ENCODE assay signal across 9 cellular contexts in the genomic region with DNA sequence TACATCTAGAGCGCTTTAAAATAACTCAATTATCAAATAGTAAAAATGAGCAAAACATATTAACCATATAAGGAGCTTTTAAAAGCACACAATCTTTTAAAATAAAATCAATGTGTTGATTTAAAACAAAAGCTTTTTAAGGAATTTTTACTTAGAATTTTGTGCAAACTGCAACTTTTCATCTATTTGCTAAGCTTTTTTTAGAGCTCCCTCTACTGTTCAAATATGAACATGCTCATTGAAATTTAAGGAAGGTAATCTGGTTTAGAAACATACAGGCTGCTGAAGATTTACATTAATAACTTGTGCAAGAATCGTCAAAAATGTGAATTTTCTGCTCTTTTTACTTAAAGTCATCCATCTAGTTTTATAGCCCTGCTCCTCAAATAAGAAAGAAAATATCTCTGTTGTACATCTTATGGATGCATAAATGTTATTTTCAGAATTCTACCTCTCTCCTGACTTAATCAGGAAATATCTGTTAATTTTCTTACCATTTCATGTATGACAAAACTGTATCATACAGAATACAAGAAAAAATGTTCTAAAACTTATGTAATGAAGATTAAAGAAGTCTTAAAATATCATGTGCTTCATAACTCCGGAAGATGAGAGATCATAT.
A peak's percentile ranks its signal among the peaks of the same experiment; 100 is the strongest.
DNase-seq lines count a peak whose midpoint lies in the region; ATAC-seq, FAIRE-seq and TF ChIP-seq lines count a peak whose summit lies in the region.
"Had no signal": no experiment of that assay in that cellular context is flagged by ENCODE, and none has a peak within 500 bp of the region (broad histone marks: within the 10 kb centered on the region; RNA-seq: fewer than 3 reads in every experiment).

No MANE protein-coding gene starts in this region.

- H3K4me3 ChIP-seq in HL-60 (replicated peaks; ENCODE audit: insufficient read depth, low read length), result no peak overlapping the region
- H3K4me3 ChIP-seq in ascending aorta, result no peak overlapping the region
- no peak overlapping the region for H3K4me3 ChIP-seq in HepG2 (replicated peaks in 1 of 3; ENCODE audit: insufficient read depth in 1 of 3, low read depth in 2 of 3, low read length in 3 of 3)
- no peak overlapping the region for H3K4me3 ChIP-seq in MG63

- no peaks in the 10 kb centered on the region for H3K79me2 ChIP-seq in HepG2 (ENCODE audit: insufficient read depth, low read length)

- in situ Hi-C loops in HepG2 (cut with HindIII; ENCODE audit: extremely low pct_ligation_motif_present, low pct_unique_long_range_greater_than_20kb), result no loop called here

- no peaks in the 10 kb centered on the region for H3K27me3 ChIP-seq in HL-60 (ENCODE audit: insufficient read depth, poor library complexity, severe bottlenecking)
- no peaks in the 10 kb centered on the region for H3K27me3 ChIP-seq in ascending aorta
- no peaks in the 10 kb centered on the region for H3K27me3 ChIP-seq in HepG2 (ENCODE audit: control insufficient read depth in 1 of 2, insufficient read depth in 2 of 2, low read length in 2 of 2)
- H3K27me3 ChIP-seq in MG63, result no peaks in the 10 kb centered on the region

- H3K36me3 Mint-ChIP-seq in activated T-cell treated with anti-CD3 and anti-CD28 coated beads, Interleukin-2, amount 50 U/mL, for 24 hours (ENCODE audit: low read depth), result no peaks in the 10 kb centered on the region

- TF ChIP-seq RAD21 in HepG2 (CRISPR knock-in tag; IDR thresholded peaks at IDR 0.05), result no peak

- H3K4me2 ChIP-seq in HepG2 (ENCODE audit: low read depth, low read length), result no peak overlapping the region

- no peak for FAIRE-seq in HepG2 (lab: Jason Lieb, UNC)

- POLR2A ChIA-PET in HepG2 (lab: Yijun Ruan, JAX), result no interaction called here

- no peak for ATAC-seq in HepG2
- no peak for ATAC-seq in HG03439 (IDR thresholded peaks at IDR 0.05; ENCODE audit: unreplicated experiment)

- CTCF ChIA-PET in HepG2 (lab: Yijun Ruan, JAX; ENCODE audit: low intra/inter-chr PET ratio, low total read pairs), result no interaction called here

- no peaks in the 10 kb centered on the region for H4K20me1 ChIP-seq in HepG2 (ENCODE audit: insufficient read depth, low read length)

- intact Hi-C loops in ascending aorta (cut with DNase I), result no loop called here
- intact Hi-C loops in HepG2 (cut with micrococcal nuclease; ENCODE audit: unreplicated experiment), result loop anchor here (1.0 to 10.0 kb wide), 2 partner anchors 201 to 546 kb away; no protein-coding TSS in a partner anchor

- H3K27me3 Mint-ChIP-seq in activated T-cell treated with anti-CD3 and anti-CD28 coated beads, Interleukin-2, amount 50 U/mL, for 24 hours, result no peaks in the 10 kb centered on the region
- H3K27me3 Mint-ChIP-seq: stimulated activated naive CD8-positive, alpha-beta T cell treated with anti-CD3 and anti-CD28 coated beads, Interleukin-15, Interleukin-2, amounts not matched to agents 100 ng/mL and 50 ng/mL, for 24 hours had no signal

- H3K4me1 ChIP-seq in ascending aorta, result no peaks in the 10 kb centered on the region
- no peaks in the 10 kb centered on the region for H3K4me1 ChIP-seq in HepG2 (ENCODE audit: insufficient read depth, low read length)

- H2AFZ ChIP-seq in HepG2 (ENCODE audit: low read length), result no peak overlapping the region

- H3K27ac ChIP-seq in C4-2B, result no peak overlapping the region
- H3K27ac ChIP-seq in HL-60 (replicated peaks), result no peak overlapping the region
- H3K27ac ChIP-seq in ascending aorta, result no peak overlapping the region
- no peak overlapping the region for H3K27ac ChIP-seq in HepG2 (ENCODE audit: extremely low read length, insufficient read depth, low read length)

- TF ChIP-seq EP300 in HepG2 (IDR thresholded peaks at IDR 0.05; ENCODE audit: low read depth in 2 of 2, low read length in 2 of 2) (no peak), HepG2 (CRISPR knock-in tag; IDR thresholded peaks at IDR 0.05; ENCODE audit: borderline replicate concordance) (no peak)

- no peaks in the 10 kb centered on the region for H3K9me3 ChIP-seq in ascending aorta
- H3K9me3 ChIP-seq in HepG2 (ENCODE audit: low read length), result no peaks in the 10 kb centered on the region
- no peaks in the 10 kb centered on the region for H3K9me3 ChIP-seq in MG63

- WGBS in HepG2 (ENCODE audit: low lambda C conversion rate), result 34% methylated on average over 3 of the region's 3 CpGs

- peak; percentile 78 for TF ChIP-seq CTCF in C4-2B (conservative IDR thresholded peaks at IDR 0.05)
- peak; percentile 58 for TF ChIP-seq CTCF in HL-60 (IDR thresholded peaks at IDR 0.05; ENCODE audit: insufficient read depth, low read length)
- peak in 2 of 3 experiments; percentile 40 to 45 for TF ChIP-seq CTCF in ascending aorta (IDR thresholded peaks at IDR 0.05)
- TF ChIP-seq CTCF in HepG2 (CRISPR knock-in tag; IDR thresholded peaks at IDR 0.05), result peak; percentile 44; the same call in 1 of the 2 replicates

- no peak overlapping the region for H3K4me3 Mint-ChIP-seq in activated T-cell treated with anti-CD3 and anti-CD28 coated beads, Interleukin-2, amount 50 U/mL, for 24 hours
- H3K4me3 Mint-ChIP-seq: stimulated activated naive CD8-positive, alpha-beta T cell treated with anti-CD3 and anti-CD28 coated beads, Interleukin-15, Interleukin-2, amounts not matched to agents 100 ng/mL and 50 ng/mL, for 24 hours had no signal

- no peak overlapping the region for H3K27ac Mint-ChIP-seq in activated T-cell treated with anti-CD3 and anti-CD28 coated beads, Interleukin-2, amount 50 U/mL, for 24 hours
- H3K27ac Mint-ChIP-seq: stimulated activated naive CD8-positive, alpha-beta T cell treated with anti-CD3 and anti-CD28 coated beads, Interleukin-15, Interleukin-2, amounts not matched to agents 100 ng/mL and 50 ng/mL, for 24 hours had no signal

- no TSS peak for BruUV-seq in HepG2 (replicated peaks; lab: Mats Ljungman, UMichigan)

- TF ChIP-seq POLR2A in HepG2 (IDR thresholded peaks at IDR 0.05; ENCODE audit: insufficient read depth in 1 of 2, low read depth in 2 of 2, low read length in 2 of 2), result no peak

- no peaks in the 10 kb centered on the region for H3K4me1 Mint-ChIP-seq in activated T-cell treated with anti-CD3 and anti-CD28 coated beads, Interleukin-2, amount 50 U/mL, for 24 hours (ENCODE audit: low read depth)

- peaks cover 2% of the 10 kb centered on the region for H3K9me3 Mint-ChIP-seq in activated T-cell treated with anti-CD3 and anti-CD28 coated beads, Interleukin-2, amount 50 U/mL, for 24 hours

- peak in 1 of 2 experiments; percentile 2 for DNase-seq in HL-60 (ENCODE audit: low read depth in 1 of 2, low spot score in 1 of 2)
- no peak for DNase-seq in ascending aorta (ENCODE audit: low spot score in 2 of 2)
- no peak for DNase-seq in HepG2 (ENCODE audit: low spot score)
- no peak for DNase-seq in NCI-H1436 (lab: John Stamatoyannopoulos, UW)
- no peak for DNase-seq in activated T-cell treated with anti-CD3 and anti-CD28 coated beads, Interleukin-2, amount 50 U/mL, for 24 hours
- no peak for DNase-seq in MG63

- no peaks in the 10 kb centered on the region for H3K36me3 ChIP-seq in ascending aorta
- H3K36me3 ChIP-seq in HepG2 (replicated peaks in 1 of 2; ENCODE audit: control insufficient read depth in 1 of 2, insufficient read depth in 2 of 2, low read length in 2 of 2), result no peaks in the 10 kb centered on the region
- H3K36me3 ChIP-seq in MG63, result no peaks in the 10 kb centered on the region

- no peak overlapping the region for H3K9ac ChIP-seq in HepG2 (ENCODE audit: insufficient read depth, low read depth, low read length)

TF ChIP-seq in HepG2, 621 proteins besides CTCF, POLR2A, EP300 and RAD21:
- peak; percentile 10; the same call in 1 of the 2 replicates for TF ChIP-seq STAG1 (CRISPR knock-in tag; IDR thresholded peaks at IDR 0.05)
- TF ChIP-seq, protein P1, sequence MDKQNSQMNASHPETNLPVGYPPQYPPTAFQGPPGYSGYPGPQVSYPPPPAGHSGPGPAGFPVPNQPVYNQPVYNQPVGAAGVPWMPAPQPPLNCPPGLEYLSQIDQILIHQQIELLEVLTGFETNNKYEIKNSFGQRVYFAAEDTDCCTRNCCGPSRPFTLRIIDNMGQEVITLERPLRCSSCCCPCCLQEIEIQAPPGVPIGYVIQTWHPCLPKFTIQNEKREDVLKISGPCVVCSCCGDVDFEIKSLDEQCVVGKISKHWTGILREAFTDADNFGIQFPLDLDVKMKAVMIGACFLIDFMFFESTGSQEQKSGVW (CRISPR knock-in tag; IDR thresholded peaks at IDR 0.05; ENCODE audit: borderline replicate concordance), result no peak
